In genomic region chr6:13593720-13594119, GRCh38 we compare ENCODE assay signal across 25 cellular contexts.
"Had no signal": no experiment of that assay in that cellular context is flagged by ENCODE, and none has a peak within 500 bp of the region (broad histone marks: within the 10 kb centered on the region; RNA-seq: fewer than 3 reads in every experiment).

No MANE protein-coding gene starts in this region.

- H3K27me3 ChIP-seq: colonic mucosa, foreskin keratinocyte, sigmoid colon, thyroid gland, upper lobe of right lung had no signal

- H3K4me3 Mint-ChIP-seq: activated CD4-positive, alpha-beta memory T cell treated with anti-CD3 and anti-CD28 coated beads, Interleukin-2, amount 10 ng/mL, durations not matched to agents 7 days and 5 days; activated naive CD4-positive, alpha-beta T cell treated with anti-CD3 and anti-CD28 coated beads, Interleukin-2, amount 50 U/mL, for 24 hours; endodermal cell; naive B cell; neural crest cell; T-helper 1 cell treated with Interleukin-12 subunit alpha and Interleukin-12 subunit beta and Interleukin-4 antibody, amounts not matched to agents 30 μg/mL and 1 μg/mL, for 36 hours had no signal

- H3K9me3 Mint-ChIP-seq: activated CD4-positive, alpha-beta memory T cell treated with anti-CD3 and anti-CD28 coated beads, Interleukin-2, amount 10 ng/mL, durations not matched to agents 7 days and 5 days; activated naive CD4-positive, alpha-beta T cell treated with anti-CD3 and anti-CD28 coated beads, Interleukin-2, amount 50 U/mL, for 24 hours; endodermal cell; naive B cell; neural crest cell; T-helper 1 cell treated with Interleukin-12 subunit alpha and Interleukin-12 subunit beta and Interleukin-4 antibody, amounts not matched to agents 30 μg/mL and 1 μg/mL, for 36 hours had no signal

- H3K27ac Mint-ChIP-seq: activated CD4-positive, alpha-beta memory T cell treated with anti-CD3 and anti-CD28 coated beads, Interleukin-2, amount 10 ng/mL, durations not matched to agents 7 days and 5 days; activated naive CD4-positive, alpha-beta T cell treated with anti-CD3 and anti-CD28 coated beads, Interleukin-2, amount 50 U/mL, for 24 hours; endodermal cell; progenitor cell of endocrine pancreas; T-helper 1 cell treated with Interleukin-12 subunit alpha and Interleukin-12 subunit beta and Interleukin-4 antibody, amounts not matched to agents 30 μg/mL and 1 μg/mL, for 36 hours had no signal

- H3K4me1 Mint-ChIP-seq: activated naive CD4-positive, alpha-beta T cell treated with anti-CD3 and anti-CD28 coated beads, Interleukin-2, amount 50 U/mL, for 24 hours; endodermal cell; naive B cell; neural crest cell had no signal

- H3K27me3 Mint-ChIP-seq: activated CD4-positive, alpha-beta memory T cell treated with anti-CD3 and anti-CD28 coated beads, Interleukin-2, amount 10 ng/mL, durations not matched to agents 7 days and 5 days; activated naive CD4-positive, alpha-beta T cell treated with anti-CD3 and anti-CD28 coated beads, Interleukin-2, amount 50 U/mL, for 24 hours; naive B cell; progenitor cell of endocrine pancreas had no signal

- ATAC-seq: foreskin keratinocyte; left lobe of liver; stimulated activated naive CD8-positive, alpha-beta T cell treated with anti-CD3 and anti-CD28 coated beads, Interleukin-15, Interleukin-2, amounts not matched to agents 100 U/mL and 50 U/mL, for 24 hours; upper lobe of right lung had no signal

- H3K9me3 ChIP-seq: colonic mucosa, sigmoid colon, thyroid gland, upper lobe of right lung had no signal

- DNase-seq: activated CD4-positive, alpha-beta memory T cell treated with anti-CD3 and anti-CD28 coated beads, Interleukin-2, amount 10 ng/mL, durations not matched to agents 7 days and 5 days; activated CD4-positive, alpha-beta T cell treated with anti-CD3 and anti-CD28 coated beads for 48 hours; activated CD4-positive, CD25-positive, alpha-beta regulatory T cell; activated gamma-delta T cell treated with Interleukin-2 at 50 U/mL for 16 hours; activated T-cell treated with anti-CD3 and anti-CD28 coated beads, Interleukin-2, amount 50 U/mL, for 1 hour; aorta; colonic mucosa; endodermal cell; foreskin keratinocyte; naive B cell; occipital lobe; retina; sigmoid colon; stimulated activated CD4-positive, alpha-beta T cell treated with anti-CD3 and anti-CD28 coated beads, Interleukin-4, amount 100 ng/mL, for 24 hours; stimulated activated naive CD8-positive, alpha-beta T cell treated with anti-CD3 and anti-CD28 coated beads, Interleukin-15, Interleukin-2, amounts not matched to agents 100 U/mL and 50 U/mL, for 24 hours; substantia nigra; thyroid gland; upper lobe of right lung had no signal

- H3K27ac ChIP-seq: colonic mucosa, epithelial cell of prostate, foreskin keratinocyte, sigmoid colon, thyroid gland, upper lobe of right lung had no signal

- H3K4me3 ChIP-seq: colonic mucosa, lung, sigmoid colon, thyroid gland, upper lobe of right lung had no signal

- H3K4me1 ChIP-seq: colonic mucosa, foreskin keratinocyte, sigmoid colon, thyroid gland, upper lobe of right lung had no signal
